8 cellular contexts compared by ENCODE assay signal in the genomic region with DNA sequence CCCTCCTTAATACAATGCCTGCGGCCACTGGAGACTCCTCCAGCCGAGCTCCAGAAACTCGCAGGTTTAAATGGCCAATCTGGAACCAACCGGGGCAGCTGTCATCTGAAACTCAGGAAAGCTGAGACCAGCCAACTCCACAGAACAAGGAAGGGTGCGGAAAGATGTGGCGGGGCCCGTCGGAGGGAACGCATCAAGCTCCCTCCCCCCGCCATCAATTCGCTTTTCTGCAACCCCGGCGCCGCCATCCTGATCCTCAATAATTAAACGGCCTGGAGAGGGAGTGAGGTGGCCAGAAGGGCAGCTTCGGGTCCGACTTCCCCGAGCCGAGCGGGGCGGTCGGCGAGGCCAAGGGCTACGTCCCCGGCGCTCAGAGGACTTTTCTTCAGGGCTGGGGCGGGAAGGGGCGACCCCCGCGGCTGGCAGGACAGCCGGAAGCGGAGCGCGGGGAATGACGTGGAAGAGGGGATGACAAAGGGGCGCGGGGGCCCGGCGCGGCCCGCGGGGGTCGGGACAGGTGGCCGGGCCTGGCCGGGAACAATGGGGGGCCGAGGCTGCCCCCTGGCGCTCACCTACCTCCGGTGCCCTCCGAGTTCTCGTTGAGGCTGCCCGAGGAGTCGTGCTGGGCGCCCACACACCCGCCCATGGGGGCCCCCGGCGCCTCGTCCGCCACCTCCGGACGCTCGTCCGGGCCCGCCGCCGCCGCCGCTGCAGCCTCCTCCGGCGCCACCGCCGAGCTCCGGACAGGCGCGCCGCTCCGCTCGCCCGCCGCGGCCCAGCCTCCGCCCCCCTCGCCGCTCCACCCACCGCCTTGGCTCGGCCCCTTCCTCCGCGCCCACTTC. TPM values are rescaled to one million over a fixed set of nuclear protein-coding genes. Genes with fewer than 3 reads are reported as not detected.
A peak's percentile ranks its signal among the peaks of the same experiment; 100 is the strongest.
DNase-seq lines count a peak whose midpoint lies in the region; ATAC-seq and TF ChIP-seq lines count a peak whose summit lies in the region.

A gene with protein sequence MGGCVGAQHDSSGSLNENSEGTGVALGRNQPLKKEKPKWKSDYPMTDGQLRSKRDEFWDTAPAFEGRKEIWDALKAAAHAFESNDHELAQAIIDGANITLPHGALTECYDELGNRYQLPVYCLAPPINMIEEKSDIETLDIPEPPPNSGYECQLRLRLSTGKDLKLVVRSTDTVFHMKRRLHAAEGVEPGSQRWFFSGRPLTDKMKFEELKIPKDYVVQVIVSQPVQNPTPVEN (minus strand): TSS at position 745 of the 842 bp plus-strand sequence. CDS start 99 bp downstream, at position 646.

- no peaks in the 10 kb centered on the region for H3K27me3 ChIP-seq in adrenal gland
- H3K27me3 ChIP-seq in heart right ventricle, result no peaks in the 10 kb centered on the region
- H3K27me3 ChIP-seq in upper lobe of left lung, result no peaks in the 10 kb centered on the region

- H3K36me3 ChIP-seq in KOPT-K1 (ENCODE audit: insufficient read depth, low read length) (peaks cover 2% of the 10 kb centered on the region; the same call in 1 of the 2 replicates), adrenal gland (replicated peaks in 1 of 2) (no peaks in the 10 kb centered on the region), heart right ventricle (no peaks in the 10 kb centered on the region), upper lobe of left lung (no peaks in the 10 kb centered on the region)

- TF ChIP-seq POLR2A in adrenal gland (IDR thresholded peaks at IDR 0.05), result peak in 1 of 2 donors; percentile 70
- TF ChIP-seq POLR2A in upper lobe of left lung (IDR thresholded peaks at IDR 0.05), result peak in 3 of 4 donors; percentile 9 to 58 (median 57)

- ATAC-seq in GM21825 (IDR thresholded peaks at IDR 0.05; ENCODE audit: unreplicated experiment) (peak; percentile 78), heart right ventricle (peak; percentile 73 to 92 (median 87)), upper lobe of left lung (ENCODE audit: low FRiP score in 2 of 2) (peak; percentile 88 to 91)

- H3K9me3 ChIP-seq in KOPT-K1 (ENCODE audit: insufficient read depth, low read length, poor library complexity, severe bottlenecking), result peaks cover under 1% of the 10 kb centered on the region
- no peaks in the 10 kb centered on the region for H3K9me3 ChIP-seq in adrenal gland (replicated peaks in 1 of 3)
- H3K9me3 ChIP-seq in heart right ventricle, result no peaks in the 10 kb centered on the region
- no peaks in the 10 kb centered on the region for H3K9me3 ChIP-seq in upper lobe of left lung

- peak in 5 of 6 experiments; percentile 27 to 54 (median 43) for TF ChIP-seq CTCF in adrenal gland (IDR thresholded peaks at IDR 0.05)
- peak; percentile 25 to 70 (median 56) for TF ChIP-seq CTCF in heart right ventricle (IDR thresholded peaks at IDR 0.05)
- TF ChIP-seq CTCF in upper lobe of left lung (IDR thresholded peaks at IDR 0.05), result peak; percentile 51 to 79 (median 71)

- 0 to 1% (median 1%) methylated on average over 28 to 87 of the region's 87 CpGs for WGBS in adrenal gland, 4 donors
- 0 to 1% methylated on average over 61 to 87 of the region's 87 CpGs for WGBS in heart right ventricle, 2 donors
- 0 to 1% methylated on average over 3 to 31 of the region's 87 CpGs for WGBS in upper lobe of left lung, 2 donors

- TF ChIP-seq EP300 in upper lobe of left lung (IDR thresholded peaks at IDR 0.05), result no peak

- intact Hi-C loops in adrenal gland (cut with DNase I), result loop anchor here in 1 of 2 donors (10.0 kb wide), 1 partner anchor 98 kb away; a partner anchor contains a TSS
- intact Hi-C loops in heart right ventricle (cut with DNase I), result loop anchor here in 5 of 10 donors (1.0 to 10.0 kb wide), 8 partner anchors 68 to 176 kb away; a partner anchor contains a TSS
- intact Hi-C loops in posterior vena cava (cut with DNase I), result loop anchor here (10.0 kb wide), 1 partner anchor 178 kb away; no protein-coding TSS in a partner anchor

- peaks cover 22 to 26% of the 10 kb centered on the region in 2 donors for H3K4me1 ChIP-seq in adrenal gland (replicated peaks in 1 of 2)
- peaks cover 0 to 42% (median 24%) of the 10 kb centered on the region in 9 donors for H3K4me1 ChIP-seq in heart right ventricle
- peaks cover 12 to 30% (median 17%) of the 10 kb centered on the region in 4 donors for H3K4me1 ChIP-seq in upper lobe of left lung

- H3K4me3 ChIP-seq in adrenal gland, result peak within 1 kb of the TSS; percentile 63 to 83 (median 68)
- H3K4me3 ChIP-seq in heart right ventricle, result peak within 1 kb of the TSS; percentile 56 to 97 (median 92)
- peak within 1 kb of the TSS; percentile 91 to 98 (median 96) for H3K4me3 ChIP-seq in upper lobe of left lung

- H3K27ac ChIP-seq in KOPT-K1 (ENCODE audit: low read depth, low read length, poor library complexity, severe bottlenecking) (peak within 1 kb of the TSS; percentile 74), adrenal gland (peak within 1 kb of the TSS; percentile 46 to 99 (median 87)), heart right ventricle (peak within 1 kb of the TSS; percentile 84 to 96 (median 94)), upper lobe of left lung (peak within 1 kb of the TSS; percentile 85 to 95 (median 94))

- DNase-seq in GDM1 (lab: John Stamatoyannopoulos, UW), result peak; percentile 72
- peak; percentile 75 for DNase-seq in SKM-1 treated with dmso at 0.1 percent for 144 hours (lab: John Stamatoyannopoulos, UW; ENCODE audit: unreplicated experiment)
- DNase-seq in adrenal gland, result peak; percentile 82 to 89 (median 86)
- DNase-seq in heart right ventricle, result peak; percentile 86 to 89
- peak; percentile 95 for DNase-seq in posterior vena cava (ENCODE audit: low spot score)
- peak; percentile 83 to 97 for DNase-seq in upper lobe of left lung

RNA-seq across cellular contexts. Expression of the gene that starts here (rescaled TPM):
- total RNA-seq in adrenal gland (10 to 100 TPM; 11.4 to 22.7 (median 17.2) TPM), heart right ventricle (10 to 100 TPM in 2 of 10 donors, 1 to 10 TPM in 8; 7.5 to 11.3 (median 9.1) TPM), posterior vena cava (10 to 100 TPM; 18.7 to 24.0 TPM), upper lobe of left lung (10 to 100 TPM in 5 of 6 donors, 1 to 10 TPM in 1; 9.4 to 22.3 (median 15.8) TPM)
- polyA plus RNA-seq in adrenal gland (10 to 100 TPM in 2 of 3 donors, 1 to 10 TPM in 1; 8.2 to 19.7 (median 11.0) TPM), heart right ventricle (1 to 10 TPM; 7.7 to 7.8 TPM)

Comparison
In these comparisons a context has a peak if more than half of its experiments do, and no peak if none do; other contexts are left out.
1. Peak in every context shown above with its lines: DNase-seq, ATAC-seq, H3K4me3 ChIP-seq and H3K27ac ChIP-seq.